24 cellular contexts compared by ENCODE assay signal in genomic region chr17:64242633-64243032, GRCh38.
"Had no signal": no experiment of that assay in that cellular context is flagged by ENCODE, and none has a peak within 500 bp of the region (broad histone marks: within the 10 kb centered on the region; RNA-seq: fewer than 3 reads in every experiment).

No MANE protein-coding gene starts in this region.

- H3K27me3 Mint-ChIP-seq: activated CD4-positive, alpha-beta memory T cell treated with anti-CD3 and anti-CD28 coated beads for 36 hours; activated CD4-positive, alpha-beta T cell treated with anti-CD3 and anti-CD28 coated beads, Interleukin-2, amount 10 ng/mL, durations not matched to agents 7 days and 5 days; activated naive CD8-positive, alpha-beta T cell; activated T-helper 17 cell treated with anti-CD3 and anti-CD28 coated beads, Interleukin-2, amount 50 U/mL, for 72 hours; T-helper 17 cell had no signal

- H3K36me3 Mint-ChIP-seq: activated CD4-positive, alpha-beta memory T cell treated with anti-CD3 and anti-CD28 coated beads for 36 hours; WTC11 had no signal

- H3K27me3 ChIP-seq: SJSA1 had no signal

- H3K9me3 ChIP-seq: SJSA1 had no signal

- H3K27ac Mint-ChIP-seq: activated CD4-positive, alpha-beta memory T cell treated with anti-CD3 and anti-CD28 coated beads for 36 hours; activated CD4-positive, alpha-beta T cell treated with anti-CD3 and anti-CD28 coated beads, Interleukin-2, amount 10 ng/mL, durations not matched to agents 7 days and 5 days; activated naive CD4-positive, alpha-beta T cell treated with anti-CD3 and anti-CD28 coated beads for 36 hours; activated naive CD8-positive, alpha-beta T cell; activated T-helper 17 cell treated with anti-CD3 and anti-CD28 coated beads, Interleukin-2, amount 50 U/mL, for 72 hours; T-helper 17 cell; WTC11 had no signal

- H3K9me3 Mint-ChIP-seq: activated CD4-positive, alpha-beta memory T cell treated with anti-CD3 and anti-CD28 coated beads for 36 hours; activated CD4-positive, alpha-beta T cell treated with anti-CD3 and anti-CD28 coated beads, Interleukin-2, amount 10 ng/mL, durations not matched to agents 7 days and 5 days; activated naive CD4-positive, alpha-beta T cell treated with anti-CD3 and anti-CD28 coated beads for 36 hours; activated T-helper 17 cell treated with anti-CD3 and anti-CD28 coated beads, Interleukin-2, amount 50 U/mL, for 72 hours; WTC11 had no signal

- DNase-seq: activated CD4-positive, alpha-beta memory T cell treated with anti-CD3 and anti-CD28 coated beads for 36 hours; activated CD4-positive, alpha-beta T cell treated with anti-CD3 and anti-CD28 coated beads for 1 hour; activated CD4-positive, alpha-beta T cell treated with anti-CD3 and anti-CD28 coated beads, Interleukin-2, amount 10 ng/mL, durations not matched to agents 7 days and 5 days; activated CD8-positive, alpha-beta memory T cell treated with anti-CD3 and anti-CD28 coated beads for 24 hours; activated gamma-delta T cell; activated naive CD4-positive, alpha-beta T cell treated with anti-CD3 and anti-CD28 coated beads for 36 hours; activated T-cell treated with anti-CD3 and anti-CD28 coated beads, Interleukin-2, amount 50 U/mL, for 48 hours; caudate nucleus; Karpas-422; NCI-H1105 treated with DMSO at 0.1 percent for 48 hours; NCI-H1436 treated with DMSO at 0.1 percent for 48 hours; NCI-H187; NCI-H2171; NCI-H2227 treated with DMSO at 0.1 percent for 48 hours; NCI-H526; RPMI8226; SHP77; T-helper 17 cell; T-helper 9 cell had no signal

- ATAC-seq: activated T-helper 17 cell treated with anti-CD3 and anti-CD28 coated beads, Interleukin-2, amount 50 U/mL, for 72 hours; K562; T-helper 17 cell; WTC11 had no signal

- H3K36me3 ChIP-seq: SJSA1 had no signal

- H3K4me3 ChIP-seq: K562, SJSA1 had no signal

- H3K4me3 Mint-ChIP-seq: activated CD4-positive, alpha-beta memory T cell treated with anti-CD3 and anti-CD28 coated beads for 36 hours; activated CD4-positive, alpha-beta T cell treated with anti-CD3 and anti-CD28 coated beads, Interleukin-2, amount 10 ng/mL, durations not matched to agents 7 days and 5 days; activated naive CD4-positive, alpha-beta T cell treated with anti-CD3 and anti-CD28 coated beads for 36 hours; activated naive CD8-positive, alpha-beta T cell; activated T-helper 17 cell treated with anti-CD3 and anti-CD28 coated beads, Interleukin-2, amount 50 U/mL, for 72 hours; T-helper 17 cell; WTC11 had no signal

- H3K27ac ChIP-seq: SJSA1 had no signal
